In the genomic region with DNA sequence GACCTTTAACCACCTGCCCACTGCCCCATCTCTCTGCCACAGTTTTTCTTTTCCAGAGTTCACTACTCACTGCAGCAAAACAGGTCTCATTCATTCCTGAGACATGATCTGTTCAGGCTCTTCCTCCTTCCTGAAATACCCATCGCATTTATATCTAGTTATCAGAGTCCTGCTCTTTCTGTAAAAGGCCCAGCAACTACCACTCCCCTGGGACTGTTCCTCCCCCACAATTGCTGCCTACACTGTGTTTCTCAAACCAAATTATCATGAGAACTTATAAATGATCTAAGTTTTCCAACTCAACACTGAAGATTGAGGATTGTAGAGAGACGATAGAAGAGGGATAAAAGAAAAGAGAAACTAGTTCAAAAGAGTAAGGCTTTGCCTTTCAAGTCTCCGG, we compare ENCODE assay signal across 1 cellular context.
TF ChIP-seq lines count a peak whose summit lies in the region.

No MANE protein-coding gene starts in this region.

TF ChIP-seq in A549, 52 proteins besides CTCF, POLR2A, EP300 and RAD21 (continued from another document):
- TF ChIP-seq FOSL2 (IDR thresholded peaks at IDR 0.05) = no peak
- no peak for TF ChIP-seq FOSL2 (CRISPR knock-in tag; IDR thresholded peaks at IDR 0.05)
- no peak for TF ChIP-seq ZNF302 (CRISPR knock-in tag; IDR thresholded peaks at IDR 0.05)
- TF ChIP-seq MAZ (IDR thresholded peaks at IDR 0.05; ENCODE audit: borderline replicate concordance, low read depth, low read length) = no peak
- no peak for TF ChIP-seq RCOR1 (IDR thresholded peaks at IDR 0.05; ENCODE audit: low read depth, low read length)
- no peak for TF ChIP-seq RARB (CRISPR knock-in tag; IDR thresholded peaks at IDR 0.05)
- TF ChIP-seq TP53 (CRISPR knock-in tag; IDR thresholded peaks at IDR 0.05) = no peak
